Comparison of ENCODE assay signal across 1 cellular context in genomic region chr1:55053265-55053954, GRCh38.
TF ChIP-seq lines count a peak whose summit lies in the region.

No MANE protein-coding gene starts in this region.

TF ChIP-seq in HepG2, 621 proteins besides CTCF, POLR2A, EP300 and RAD21 (continued from another document and continues in another):
- no peak for TF ChIP-seq ZBTB4 (CRISPR knock-in tag; IDR thresholded peaks at IDR 0.05; ENCODE audit: borderline replicate concordance)
- no peak for TF ChIP-seq KMT2A (CRISPR knock-in tag; IDR thresholded peaks at IDR 0.05)
- TF ChIP-seq CREB1 (IDR thresholded peaks at IDR 0.05): no peak
- 0 out of 2 replicates have a peak, but pooled peaks have one; percentile 31 for TF ChIP-seq CREB1 (CRISPR knock-in tag; IDR thresholded peaks at IDR 0.05)
- no peak for TF ChIP-seq ZNF3 (CRISPR knock-in tag; IDR thresholded peaks at IDR 0.05)
- TF ChIP-seq EED (CRISPR knock-in tag; IDR thresholded peaks at IDR 0.05): no peak
- TF ChIP-seq RFX1 (IDR thresholded peaks at IDR 0.05): no peak
- no peak for TF ChIP-seq MAFG (CRISPR knock-in tag; IDR thresholded peaks at IDR 0.05)
- no peak for TF ChIP-seq ZSCAN12 (CRISPR knock-in tag; IDR thresholded peaks at IDR 0.05)
- no peak; the same call in 1 of the 2 replicates for TF ChIP-seq MYC (CRISPR knock-in tag; IDR thresholded peaks at IDR 0.05; ENCODE audit: borderline replicate concordance)
- TF ChIP-seq TGIF2 (CRISPR knock-in tag; IDR thresholded peaks at IDR 0.05): no peak
- no peak for TF ChIP-seq ZNF333 (CRISPR knock-in tag; IDR thresholded peaks at IDR 0.05; ENCODE audit: borderline replicate concordance)
- TF ChIP-seq ZNF10 (CRISPR knock-in tag; IDR thresholded peaks at IDR 0.05; ENCODE audit: borderline replicate concordance, low read depth): no peak
- TF ChIP-seq EZH2 (conservative IDR thresholded peaks at IDR 0.05; ENCODE audit: low read depth, low read length): no peak
- TF ChIP-seq ZNF274 (CRISPR knock-in tag; IDR thresholded peaks at IDR 0.05): no peak
- TF ChIP-seq CHCHD3 (CRISPR knock-in tag; IDR thresholded peaks at IDR 0.05): no peak
- TF ChIP-seq NKX3-1 (CRISPR knock-in tag; IDR thresholded peaks at IDR 0.05): no peak
- no peak for TF ChIP-seq ZNF17 (CRISPR knock-in tag; IDR thresholded peaks at IDR 0.05)
- no peak for TF ChIP-seq ZNF101 (CRISPR knock-in tag; IDR thresholded peaks at IDR 0.05; ENCODE audit: borderline replicate concordance, low read depth)
- TF ChIP-seq RNF2 (conservative IDR thresholded peaks at IDR 0.05; ENCODE audit: low read depth): no peak
- TF ChIP-seq PBX2 (CRISPR knock-in tag; IDR thresholded peaks at IDR 0.05): no peak
- TF ChIP-seq FOXP1 (IDR thresholded peaks at IDR 0.05): no peak
- TF ChIP-seq FOXP1 (CRISPR knock-in tag; IDR thresholded peaks at IDR 0.05): no peak
- no peak for TF ChIP-seq FLYWCH1 (CRISPR knock-in tag; IDR thresholded peaks at IDR 0.05)
- TF ChIP-seq MATR3 (CRISPR knock-in tag; IDR thresholded peaks at IDR 0.05): no peak
- TF ChIP-seq ZNF780A (CRISPR knock-in tag; IDR thresholded peaks at IDR 0.05): no peak
- TF ChIP-seq GLMP (CRISPR knock-in tag; IDR thresholded peaks at IDR 0.05; ENCODE audit: borderline replicate concordance): no peak
- TF ChIP-seq ZNF432 (CRISPR knock-in tag; IDR thresholded peaks at IDR 0.05; ENCODE audit: borderline replicate concordance): no peak
- no peak for TF ChIP-seq RBAK (CRISPR knock-in tag; IDR thresholded peaks at IDR 0.05)
- TF ChIP-seq DDIT3 (CRISPR knock-in tag; IDR thresholded peaks at IDR 0.05): no peak
- TF ChIP-seq ZNF121 (CRISPR knock-in tag; IDR thresholded peaks at IDR 0.05): no peak
- TF ChIP-seq HNRNPUL1 (IDR thresholded peaks at IDR 0.05; ENCODE audit: low read depth, low read length): no peak
- no peak for TF ChIP-seq ZNF335 (CRISPR knock-in tag; IDR thresholded peaks at IDR 0.05)
- TF ChIP-seq ZNF431 (CRISPR knock-in tag; IDR thresholded peaks at IDR 0.05; ENCODE audit: borderline replicate concordance, low read depth): no peak
- no peak for TF ChIP-seq PAX8 (CRISPR knock-in tag; IDR thresholded peaks at IDR 0.05; ENCODE audit: borderline replicate concordance)
- TF ChIP-seq ARNTL (CRISPR knock-in tag; IDR thresholded peaks at IDR 0.05): peak; percentile 61; the same call in 1 of the 2 replicates
- peak; percentile 51; the same call in 1 of the 2 replicates for TF ChIP-seq HOXA3 (CRISPR knock-in tag; IDR thresholded peaks at IDR 0.05)
- no peak for TF ChIP-seq KLF6 (CRISPR knock-in tag; IDR thresholded peaks at IDR 0.05)
- TF ChIP-seq ZSCAN20 (CRISPR knock-in tag; IDR thresholded peaks at IDR 0.05; ENCODE audit: borderline replicate concordance): no peak
- no peak for TF ChIP-seq NFYB (CRISPR knock-in tag; IDR thresholded peaks at IDR 0.05)
- TF ChIP-seq ASH2L (IDR thresholded peaks at IDR 0.05; ENCODE audit: insufficient read length, low read depth, low read length): no peak
- TF ChIP-seq ARID3A (IDR thresholded peaks at IDR 0.05; ENCODE audit: low read depth, low read length): no peak
- no peak for TF ChIP-seq CHD4 (IDR thresholded peaks at IDR 0.05; ENCODE audit: borderline replicate concordance, low read length)
- no peak for TF ChIP-seq PRDM15 (CRISPR knock-in tag; IDR thresholded peaks at IDR 0.05)
- TF ChIP-seq ZNF256 (CRISPR knock-in tag; conservative IDR thresholded peaks at IDR 0.05): no peak
- no peak for TF ChIP-seq ZNF569 (CRISPR knock-in tag; IDR thresholded peaks at IDR 0.05; ENCODE audit: borderline replicate concordance)
- TF ChIP-seq ZNF639 (CRISPR knock-in tag; conservative IDR thresholded peaks at IDR 0.05): no peak
- TF ChIP-seq NFE2L1 (CRISPR knock-in tag; IDR thresholded peaks at IDR 0.05; ENCODE audit: borderline replicate concordance): no peak
- TF ChIP-seq MYPOP (CRISPR knock-in tag; IDR thresholded peaks at IDR 0.05): no peak
- TF ChIP-seq MED8 (CRISPR knock-in tag; IDR thresholded peaks at IDR 0.05; ENCODE audit: insufficient replicate concordance): no peak
- TF ChIP-seq ZNF598 (CRISPR knock-in tag; IDR thresholded peaks at IDR 0.05; ENCODE audit: borderline replicate concordance): peak; percentile 78
- no peak for TF ChIP-seq IKZF4 (CRISPR knock-in tag; IDR thresholded peaks at IDR 0.05; ENCODE audit: borderline replicate concordance, low read depth, not compliant biosample characterization)
- no peak for TF ChIP-seq MIER2 (CRISPR knock-in tag; IDR thresholded peaks at IDR 0.05)
- peak; percentile 81 for TF ChIP-seq SALL1 (CRISPR knock-in tag; IDR thresholded peaks at IDR 0.05)
- TF ChIP-seq ARID5B (CRISPR knock-in tag; IDR thresholded peaks at IDR 0.05): peak; percentile 50; the same call in 1 of the 2 replicates
